ENCODE assay signal across 21 cellular contexts in genomic region chr17:42171831-42172230, GRCh38. TPM values are rescaled to one million over a fixed set of nuclear protein-coding genes. Genes with fewer than 3 reads are reported as not detected.
DNase-seq lines count a peak whose midpoint lies in the region; TF ChIP-seq lines count a peak whose summit lies in the region.
"Had no signal": no experiment of that assay in that cellular context is flagged by ENCODE, and none has a peak within 500 bp of the region (broad histone marks: within the 10 kb centered on the region; RNA-seq: fewer than 3 reads in every experiment).

No MANE protein-coding gene starts in this region.

- CTCF ChIA-PET in A673 (lab: Charles Lee) = no interaction called here

- no peaks in the 10 kb centered on the region for H3K27me3 ChIP-seq in A673 (replicated peaks; ENCODE audit: insufficient read depth, low read depth, low read length, poor library complexity)
- H3K27me3 ChIP-seq: colonic mucosa, uterus had no signal

- intact Hi-C loops in A673 (cut with micrococcal nuclease; ENCODE audit: unreplicated experiment) = no loop called here

- DNase-seq in NCI-H2227 (lab: John Stamatoyannopoulos, UW; ENCODE audit: unreplicated experiment) (peak; percentile 19), NCI-H2227 treated with DMSO at 0.1 percent for 48 hours (lab: John Stamatoyannopoulos, UW) (no peak), epithelial cell of esophagus (ENCODE audit: low read depth) (peak; percentile 78), occipital lobe (lab: John Stamatoyannopoulos, UW) (peak; percentile 25), A673 (ENCODE audit: low spot score) (no peak), substantia nigra (lab: John Stamatoyannopoulos, UW) (no peak)
- DNase-seq: 8988T; activated CD4-positive, alpha-beta T cell treated with anti-CD3 and anti-CD28 coated beads for 48 hours; activated CD8-positive, alpha-beta memory T cell treated with anti-CD3 and anti-CD28 coated beads, Interleukin-2, amount 10 ng/mL, durations not matched to agents 7 days and 5 days; activated naive CD8-positive, alpha-beta T cell treated with anti-CD3 and anti-CD28 coated beads, Interleukin-2, amount 10 ng/mL, durations not matched to agents 7 days and 5 days; colonic mucosa; Karpas-422; left colon; mucosa of descending colon; NCI-H1048; NCI-H2029 treated with DMSO at 0.1 percent for 48 hours; NCI-H510A treated with DMSO at 0.1 percent for 48 hours; retina; SW 1271; uterus had no signal

- H3K4me3 ChIP-seq in epithelial cell of esophagus (ENCODE audit: low read length) (no peak overlapping the region), A673 (ENCODE audit: low read depth, low read length, poor library complexity, severe bottlenecking) (no peak overlapping the region)
- H3K4me3 ChIP-seq: colonic mucosa, mucosa of descending colon, uterus had no signal

- POLR2A ChIA-PET in A673 (lab: Charles Lee; ENCODE audit: low non-redundant PET) = no interaction called here

- no peaks in the 10 kb centered on the region for H3K9me3 ChIP-seq in A673 (ENCODE audit: low read depth, low read length, poor library complexity, severe bottlenecking)
- H3K9me3 ChIP-seq: colonic mucosa, mucosa of descending colon, uterus had no signal

- H3K36me3 ChIP-seq in A673 (ENCODE audit: insufficient read depth, low read length, poor library complexity, severe bottlenecking) = no peaks in the 10 kb centered on the region
- H3K36me3 ChIP-seq: colonic mucosa, uterus had no signal

- no peaks in the 10 kb centered on the region for H3K4me1 ChIP-seq in A673 (ENCODE audit: insufficient read depth, low read length, poor library complexity, severe bottlenecking)
- H3K4me1 ChIP-seq: colonic mucosa, uterus had no signal

- H3K27ac ChIP-seq in A673 (ENCODE audit: low read depth, low read length, poor library complexity, severe bottlenecking) (no peak overlapping the region), substantia nigra (ENCODE audit: low read depth, low read length, poor library complexity, severe bottlenecking) (no peak overlapping the region)
- H3K27ac ChIP-seq: colonic mucosa, uterus had no signal

- BruUV-seq in A673 (replicated peaks; lab: Mats Ljungman, UMichigan) = no TSS peak

- TF ChIP-seq CTCF in epithelial cell of esophagus (IDR thresholded peaks at IDR 0.05; ENCODE audit: insufficient read depth, low read depth, low read length, missing control alignments) (peak; percentile 41), A673 (conservative IDR thresholded peaks at IDR 0.05; ENCODE audit: low read depth, low read length) (no peak)

RNA-seq across cellular contexts. Expression of gene KCNH4, which starts 9.1 kb away (rescaled TPM):
- total RNA-seq in occipital lobe (0.31 TPM), A673 (2021) (0.28 TPM in 1 of 2 replicates, not detected in the other)

RNA-seq across cellular contexts. Expression of gene HCRT, which starts 13.4 kb away (rescaled TPM):
- total RNA-seq in occipital lobe (not detected), A673 (2021) (not detected in 2 replicates)
- total RNA-seq: activated CD8-positive, alpha-beta memory T cell treated with anti-CD3 and anti-CD28 coated beads, Interleukin-2, amount 10 ng/mL, durations not matched to agents 7 days and 5 days; activated naive CD8-positive, alpha-beta T cell treated with anti-CD3 and anti-CD28 coated beads, Interleukin-2, amount 10 ng/mL, durations not matched to agents 7 days and 5 days; colonic mucosa; left colon; mucosa of descending colon; Right ventricle myocardium inferior had no signal

RNA-seq across cellular contexts. Expression of gene RAB5C, which starts 17.0 kb away (rescaled TPM):
- total RNA-seq in occipital lobe (35.1 TPM), A673 (2021) (65.1 and 67.5 TPM in 2 replicates)

RNA-seq across cellular contexts. Expression of gene GHDC, which starts 22.5 kb away (rescaled TPM):
- 5.5 TPM for total RNA-seq in occipital lobe
- total RNA-seq in A673 (2021) = 3.7 and 3.9 TPM in 2 replicates

RNA-seq across cellular contexts. Expression of gene HSPB9, which starts 49.2 kb away (rescaled TPM):
- total RNA-seq in occipital lobe (not detected), A673 (2021) (not detected in 2 replicates)
- total RNA-seq: colonic mucosa, left colon had no signal

Comparison
In these comparisons a context has a peak if more than half of its experiments do, and no peak if none do; other contexts are left out.
1. DNase-seq: peak in NCI-H2227 (single experiment), epithelial cell of esophagus (single experiment) and occipital lobe (single experiment); none in NCI-H2227 treated with DMSO at 0.1 percent for 48 hours (single experiment), A673 (single experiment) and substantia nigra (0 of 49).